In genomic region chr6:28861339-28861738, GRCh38 we compare ENCODE assay signal across 29 cellular contexts.
DNase-seq lines count a peak whose midpoint lies in the region; ATAC-seq, FAIRE-seq and TF ChIP-seq lines count a peak whose summit lies in the region.
"Had no signal": no experiment of that assay in that cellular context is flagged by ENCODE, and none has a peak within 500 bp of the region (broad histone marks: within the 10 kb centered on the region; RNA-seq: fewer than 3 reads in every experiment).

No MANE protein-coding gene starts in this region.

- H3K27ac ChIP-seq in HepG2 (ENCODE audit: extremely low read length, insufficient read depth, low read length) (no peak overlapping the region), right lobe of liver (no peak overlapping the region)
- H3K27ac ChIP-seq: 22Rv1; A549; BLaER1; BLaER1 treated with 17β-estradiol and CSF1 and Interleukin-3, amounts not matched to agents 10 nM and 100 nM; C4-2B had no signal

- H2AFZ ChIP-seq in HepG2 (ENCODE audit: low read length) = no peak overlapping the region

- no peak overlapping the region for H3K9ac ChIP-seq in HepG2 (ENCODE audit: insufficient read depth, low read depth, low read length)
- H3K9ac ChIP-seq: BLaER1; BLaER1 treated with 17β-estradiol and CSF1 and Interleukin-3, amounts not matched to agents 10 nM and 100 nM had no signal

- TF ChIP-seq RAD21 in HepG2 (CRISPR knock-in tag; IDR thresholded peaks at IDR 0.05) = no peak

- no peaks in the 10 kb centered on the region for H4K20me1 ChIP-seq in HepG2 (ENCODE audit: insufficient read depth, low read length)
- H4K20me1 ChIP-seq: BLaER1; BLaER1 treated with 17β-estradiol and CSF1 and Interleukin-3, amounts not matched to agents 10 nM and 100 nM had no signal

- POLR2A ChIA-PET in HepG2 (lab: Yijun Ruan, JAX) = no interaction called here

- CTCF ChIA-PET in HepG2 (lab: Yijun Ruan, JAX; ENCODE audit: low intra/inter-chr PET ratio, low total read pairs) = no interaction called here

- H3K36me3 ChIP-seq in HepG2 (replicated peaks in 1 of 2; ENCODE audit: control insufficient read depth in 1 of 2, insufficient read depth in 2 of 2, low read length in 2 of 2) = no peaks in the 10 kb centered on the region
- no peaks in the 10 kb centered on the region for H3K36me3 ChIP-seq in right lobe of liver
- H3K36me3 ChIP-seq: BE2C; BLaER1; BLaER1 treated with 17β-estradiol and CSF1 and Interleukin-3, amounts not matched to agents 10 nM and 100 nM had no signal

- intact Hi-C loops in HepG2 (cut with micrococcal nuclease; ENCODE audit: unreplicated experiment) (loop anchor here (5.0 kb wide), 1 partner anchor 1026 kb away; no protein-coding TSS in a partner anchor), right lobe of liver (cut with DNase I) (no loop called here)

- no peak for FAIRE-seq in HepG2 (lab: Jason Lieb, UNC)
- FAIRE-seq: A204.1, A549, D721Med had no signal

- in situ Hi-C loops in HepG2 (cut with HindIII; ENCODE audit: extremely low pct_ligation_motif_present, low pct_unique_long_range_greater_than_20kb) = loop anchor here (10.0 kb wide), 1 partner anchor 153 kb away; no protein-coding TSS in a partner anchor

- H3K27me3 ChIP-seq in HepG2 (ENCODE audit: control insufficient read depth in 1 of 2, insufficient read depth in 2 of 2, low read length in 2 of 2) = peaks cover 0 to 13% of the 10 kb centered on the region in 2 experiments; a peak in 4 of 5 replicates
- no peaks in the 10 kb centered on the region for H3K27me3 ChIP-seq in right lobe of liver
- H3K27me3 ChIP-seq: BLaER1; BLaER1 treated with 17β-estradiol and CSF1 and Interleukin-3, amounts not matched to agents 10 nM and 100 nM had no signal

- TF ChIP-seq POLR2A in HepG2 (IDR thresholded peaks at IDR 0.05; ENCODE audit: insufficient read depth in 1 of 2, low read depth in 2 of 2, low read length in 2 of 2) (no peak), right lobe of liver (IDR thresholded peaks at IDR 0.05) (no peak)

- H3K4me1 ChIP-seq in HepG2 (ENCODE audit: insufficient read depth, low read length) (peaks cover 24% of the 10 kb centered on the region), right lobe of liver (peaks cover 0 to 7% (median 2%) of the 10 kb centered on the region in 4 donors)
- H3K4me1 ChIP-seq: BE2C had no signal

- no peak overlapping the region for H3K4me2 ChIP-seq in HepG2 (ENCODE audit: low read depth, low read length)
- H3K4me2 ChIP-seq: A549; BLaER1; BLaER1 treated with 17β-estradiol and CSF1 and Interleukin-3, amounts not matched to agents 10 nM and 100 nM had no signal

- 72% methylated on average over 5 of the region's 22 CpGs for WGBS in HepG2 (ENCODE audit: low lambda C conversion rate)
- 85% methylated on average over 8 of the region's 22 CpGs for WGBS in right lobe of liver (ENCODE audit: insufficient coverage, low coverage, low lambda C conversion rate, missing lambda C conversion rate)

- TF ChIP-seq EP300 in HepG2 (IDR thresholded peaks at IDR 0.05; ENCODE audit: low read depth in 2 of 2, low read length in 2 of 2) = no peak
- no peak for TF ChIP-seq EP300 in HepG2 (CRISPR knock-in tag; IDR thresholded peaks at IDR 0.05; ENCODE audit: borderline replicate concordance)

- H3K9me3 ChIP-seq in HepG2 (ENCODE audit: low read length) (no peaks in the 10 kb centered on the region), right lobe of liver (no peaks in the 10 kb centered on the region)
- H3K9me3 ChIP-seq: A549, BE2C, BLaER1, Caco-2 had no signal

- BruUV-seq in HepG2 (replicated peaks; lab: Mats Ljungman, UMichigan) = no TSS peak

- DNase-seq in HepG2 (ENCODE audit: low spot score) (no peak), right lobe of liver (no peak)
- DNase-seq: 8988T; ACHN; AML-193; BE2C; C1 segment of cervical spinal cord; Caco-2; Calu3; CD4-positive, alpha-beta memory T cell; CD4-positive, alpha-beta T cell; CD4-positive, CD25-positive, alpha-beta regulatory T cell; CD8-positive, alpha-beta memory T cell; CD8-positive, alpha-beta T cell; COR-L47; DMS 273 treated with DMSO at 0.1 percent for 48 hours; DMS153; DMS53; DMS79; DMS79 treated with DMSO at 0.1 percent for 48 hours; DND-41; EL had no signal

- H3K4me3 ChIP-seq in HepG2 (replicated peaks in 1 of 3; ENCODE audit: insufficient read depth in 1 of 3, low read depth in 2 of 3, low read length in 3 of 3) = no peak overlapping the region
- H3K4me3 ChIP-seq in right lobe of liver = no peak overlapping the region
- H3K4me3 ChIP-seq: A549; BLaER1; BLaER1 treated with 17β-estradiol and CSF1 and Interleukin-3, amounts not matched to agents 10 nM and 100 nM had no signal

- no peak for TF ChIP-seq CTCF in HepG2 (CRISPR knock-in tag; IDR thresholded peaks at IDR 0.05)
- no peak for TF ChIP-seq CTCF in right lobe of liver (IDR thresholded peaks at IDR 0.05)

- no peaks in the 10 kb centered on the region for H3K79me2 ChIP-seq in HepG2 (ENCODE audit: insufficient read depth, low read length)

- ATAC-seq in HepG2 (no peak), right lobe of liver (no peak)
- ATAC-seq: A549; CD8-positive, alpha-beta T cell had no signal

TF ChIP-seq in HepG2, 621 proteins besides CTCF, POLR2A, EP300 and RAD21:
- no peak for TF ChIP-seq MEF2D (CRISPR knock-in tag; IDR thresholded peaks at IDR 0.05)
- TF ChIP-seq HNRNPL (IDR thresholded peaks at IDR 0.05; ENCODE audit: low read depth, low read length) = 0 out of 2 replicates have a peak, but pooled peaks have one; percentile 17
- no peak for TF ChIP-seq KDM6A (CRISPR knock-in tag; IDR thresholded peaks at IDR 0.05; ENCODE audit: low read depth)
- no peak for TF ChIP-seq ZNF646 (CRISPR knock-in tag; IDR thresholded peaks at IDR 0.05)
- no peak for TF ChIP-seq ZNF510 (CRISPR knock-in tag; IDR thresholded peaks at IDR 0.05; ENCODE audit: low read depth)
- TF ChIP-seq HNF1B (CRISPR knock-in tag; IDR thresholded peaks at IDR 0.05) = no peak
